ENCODE assay signal across 9 cellular contexts in genomic region chr15:66503780-66504562, GRCh38. TPM values are rescaled to one million over a fixed set of nuclear protein-coding genes. Genes with fewer than 3 reads are reported as not detected.
DNase-seq lines count a peak whose midpoint lies in the region; ATAC-seq, FAIRE-seq and TF ChIP-seq lines count a peak whose summit lies in the region.
"Had no signal": no experiment of that assay in that cellular context is flagged by ENCODE, and none has a peak within 500 bp of the region (broad histone marks: within the 10 kb centered on the region; RNA-seq: fewer than 3 reads in every experiment).

No MANE protein-coding gene starts in this region.

- DNase-seq in CD14-positive monocyte (ENCODE audit: low spot score) (no peak), NB4 (ENCODE audit: low read depth) (no peak), urothelium cell line (ENCODE audit: low spot score) (no peak), NCI-H2196 (lab: John Stamatoyannopoulos, UW; ENCODE audit: unreplicated experiment) (no peak)
- no peak for DNase-seq in stimulated activated CD4-positive, alpha-beta T cell treated with anti-CD3 and anti-CD28 coated beads, Interleukin-4, amount 100 ng/mL, for 1 hour

- H3K36me3 Mint-ChIP-seq in CD14-positive monocyte (peaks cover 41 to 45% of the 10 kb centered on the region in 2 donors), nephron (ENCODE audit: low read depth) (peaks cover 50% of the 10 kb centered on the region)

- no peak for TF ChIP-seq POLR2A in NB4 (IDR thresholded peaks at IDR 0.05; ENCODE audit: extremely low read depth, insufficient read length)

- no peaks in the 10 kb centered on the region for H3K9me3 ChIP-seq in duodenal mucosa (ENCODE audit: control insufficient read depth in 1 of 2, low read length in 2 of 2)

- H3K4me3 Mint-ChIP-seq in CD14-positive monocyte (peak overlapping the region; percentile 100), nephron (peak overlapping the region; percentile 95 to 100 (median 96))

- intact Hi-C loops in CD14-positive monocyte (cut with micrococcal nuclease), result loop anchor here in 1 of 2 donors (5.0 kb wide), 1 partner anchor 117 kb away; the partner anchor contains the start of gene MAP2K1

- TF ChIP-seq CTCF in CD14-positive monocyte (IDR thresholded peaks at IDR 0.05), result no peak
- TF ChIP-seq CTCF in NB4 (IDR thresholded peaks at IDR 0.05; ENCODE audit: low read depth, low read length), result no peak
- no peak for TF ChIP-seq CTCF in nephron (IDR thresholded peaks at IDR 0.05; ENCODE audit: unreplicated experiment in 3 of 3)

- H3K9ac ChIP-seq in duodenal mucosa (ENCODE audit: low read depth in 1 of 2, low read length in 2 of 2), result peak overlapping the region; percentile 91 to 94

- H3K27ac Mint-ChIP-seq in CD14-positive monocyte, result peak overlapping the region; percentile 94 to 99 (median 97)
- H3K27ac Mint-ChIP-seq in nephron, result peak overlapping the region; percentile 95 to 98 (median 97)

- H3K27me3 Mint-ChIP-seq in CD14-positive monocyte (ENCODE audit: low read depth in 3 of 3), result peaks cover 0 to 2% (median 0%) of the 10 kb centered on the region in 3 donors
- H3K27me3 Mint-ChIP-seq in nephron (ENCODE audit: low read depth), result no peaks in the 10 kb centered on the region

- H3K9me3 Mint-ChIP-seq in CD14-positive monocyte (no peaks in the 10 kb centered on the region), nephron (no peaks in the 10 kb centered on the region)

- peak overlapping the region; percentile 86 for H3K27ac ChIP-seq in duodenal mucosa (ENCODE audit: low read depth, low read length)

- H3K4me1 Mint-ChIP-seq in CD14-positive monocyte (peaks cover 30% of the 10 kb centered on the region), nephron (peaks cover 33% of the 10 kb centered on the region)

- peaks cover 19 to 22% of the 10 kb centered on the region in 2 donors for H3K4me1 ChIP-seq in duodenal mucosa (ENCODE audit: control insufficient read depth in 1 of 2, insufficient read depth in 2 of 2, low read length in 2 of 2)

- H3K4me3 ChIP-seq in NB4 (ENCODE audit: low read depth, low read length) (peak overlapping the region; percentile 93), duodenal mucosa (ENCODE audit: low read depth in 1 of 2, low read length in 2 of 2) (peak overlapping the region; percentile 97 to 98)

- no peak for FAIRE-seq in urothelium cell line (lab: Jason Lieb, UNC)
- FAIRE-seq: colon had no signal

- no peaks in the 10 kb centered on the region for H3K27me3 ChIP-seq in duodenal mucosa (ENCODE audit: control insufficient read depth in 1 of 2, insufficient read depth in 2 of 2, low read length in 2 of 2)

- peaks cover 29 to 43% of the 10 kb centered on the region in 2 donors for H3K36me3 ChIP-seq in duodenal mucosa (ENCODE audit: control insufficient read depth in 1 of 2, insufficient read depth in 2 of 2, low read length in 2 of 2)

- no peak for ATAC-seq in HG03520 (IDR thresholded peaks at IDR 0.05; ENCODE audit: unreplicated experiment)

RNA-seq across cellular contexts. Expression of gene RPL4, which starts 0.7 kb away (rescaled TPM):
- polyA plus RNA-seq in CD14-positive monocyte, result 100 to 1,000 TPM; 533 to 536 TPM

RNA-seq across cellular contexts. Expression of gene ZWILCH, which starts 1.2 kb away (rescaled TPM):
- polyA plus RNA-seq in CD14-positive monocyte, result 1 to 10 TPM; 2.4 to 3.1 TPM

RNA-seq across cellular contexts. Expression of gene SNAPC5, which starts 6.4 kb away (rescaled TPM):
- polyA plus RNA-seq in CD14-positive monocyte, result 10 to 100 TPM; 30.2 to 32.5 TPM
